In genomic region chr17:57603978-57604377, GRCh38 we compare ENCODE assay signal across 8 cellular contexts.
DNase-seq lines count a peak whose midpoint lies in the region; ATAC-seq and TF ChIP-seq lines count a peak whose summit lies in the region.

No MANE protein-coding gene starts in this region.

- ATAC-seq in GM21360 (IDR thresholded peaks at IDR 0.05; ENCODE audit: unreplicated experiment), result peak; percentile 36

- no peak for TF ChIP-seq CTCF in left ventricle myocardium inferior (IDR thresholded peaks at IDR 0.05; ENCODE audit: borderline replicate concordance)

- no peaks in the 10 kb centered on the region for H3K27me3 ChIP-seq in left ventricle myocardium inferior (ENCODE audit: low read depth)

- intact Hi-C loops in left ventricle myocardium inferior (cut with micrococcal nuclease), result loop anchor here (5.0 kb wide), 1 partner anchor 68 kb away; no protein-coding TSS in a partner anchor

- peak overlapping the region; percentile 88 for H3K27ac ChIP-seq in left ventricle myocardium inferior (replicated peaks)

- no peak overlapping the region for H3K4me3 ChIP-seq in left ventricle myocardium inferior

- peaks cover 48% of the 10 kb centered on the region for H3K4me1 ChIP-seq in left ventricle myocardium inferior

- no peaks in the 10 kb centered on the region for H3K9me3 ChIP-seq in left ventricle myocardium inferior (replicated peaks)

- DNase-seq in MV-4-11 (lab: John Stamatoyannopoulos, UW) (peak; percentile 97), left ventricle myocardium inferior (no peak), amygdala (lab: John Stamatoyannopoulos, UW) (no peak), hippocampal formation (lab: John Stamatoyannopoulos, UW) (no peak), HuH-7 (ENCODE audit: low spot score) (no peak)
- peak; percentile 74 to 81 for DNase-seq in activated CD4-positive, alpha-beta T cell treated with anti-CD3 and anti-CD28 coated beads, Interleukin-2, amount 50 U/mL, for 48 hours
- DNase-seq in stimulated activated CD8-positive, alpha-beta memory T cell treated with anti-CD3 and anti-CD28 coated beads, Interleukin-4, amount 100 ng/mL, for 1 hour (ENCODE audit: low read depth in 2 of 2, low spot score in 1 of 2), result peak; percentile 30 to 41

- H3K36me3 ChIP-seq in left ventricle myocardium inferior, result no peaks in the 10 kb centered on the region

Comparison
In these comparisons a context has a peak if more than half of its experiments do, and no peak if none do; other contexts are left out.
1. DNase-seq: peak in MV-4-11 (single experiment), activated CD4-positive, alpha-beta T cell treated with anti-CD3 and anti-CD28 coated beads, Interleukin-2, amount 50 U/mL, for 48 hours (2 of 2) and stimulated activated CD8-positive, alpha-beta memory T cell treated with anti-CD3 and anti-CD28 coated beads, Interleukin-4, amount 100 ng/mL, for 1 hour (2 of 2); none in left ventricle myocardium inferior (single experiment), amygdala (0 of 56), hippocampal formation (0 of 2) and HuH-7 (single experiment).